In the genomic region with DNA sequence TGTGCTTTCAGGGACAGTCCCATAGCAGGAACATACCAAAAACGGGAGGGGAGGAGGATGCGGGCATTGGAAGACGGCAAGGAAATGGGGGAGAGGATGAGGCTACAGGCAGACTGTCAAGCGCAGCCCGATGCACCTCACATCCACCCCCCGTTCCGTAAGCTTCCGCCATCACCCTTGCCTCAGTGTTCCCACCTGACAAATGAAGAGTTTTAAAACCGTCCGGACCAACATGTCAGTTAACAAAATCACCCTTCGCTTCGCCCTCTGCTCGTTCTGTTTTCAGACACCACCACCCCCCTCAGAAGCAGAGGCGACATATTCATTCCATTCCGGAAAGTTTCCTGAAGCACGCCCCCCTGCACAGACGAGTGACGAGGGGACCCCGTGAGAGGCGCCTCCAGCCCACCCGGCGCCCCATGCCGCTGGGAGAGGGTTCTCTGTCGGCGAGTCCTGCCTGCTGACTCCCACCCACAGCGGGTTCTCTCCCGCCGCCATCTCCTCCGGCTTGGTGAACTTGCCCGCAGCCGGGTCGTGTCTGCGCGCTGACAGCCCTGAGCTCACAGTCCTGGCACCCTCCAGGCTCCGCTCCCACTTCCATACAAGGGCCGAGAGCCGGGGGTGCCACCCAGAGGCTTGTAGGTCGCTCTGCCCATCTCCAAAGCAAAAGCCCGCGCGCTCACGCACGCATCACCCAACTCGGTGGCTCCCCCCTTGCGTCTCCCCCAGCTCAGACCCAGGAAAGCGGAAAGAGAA, we compare ENCODE assay signal across 8 cellular contexts. TPM values are rescaled to one million over a fixed set of nuclear protein-coding genes. Genes with fewer than 3 reads are reported as not detected.
DNase-seq lines count a peak whose midpoint lies in the region; ATAC-seq, FAIRE-seq and TF ChIP-seq lines count a peak whose summit lies in the region.

No MANE protein-coding gene starts in this region.

- CTCF ChIA-PET in activated CD4-positive, alpha-beta memory T cell treated with anti-CD3 and anti-CD28 coated beads for 36 hours (lab: Charles Lee) = interaction anchor here (0.8 to 4.3 kb wide), 3 partner anchors 7 to 90 kb away, joined by 3 to 31 read pairs (median 17); no protein-coding TSS in a partner anchor

- H3K27ac ChIP-seq in sigmoid colon (peak overlapping the region; percentile 93 to 98 (median 95)), small intestine (ENCODE audit: low read depth in 1 of 2, low read length in 1 of 2) (no peak overlapping the region), osteoblast (ENCODE audit: low read depth, low read length) (no peak overlapping the region)

- no peak for TF ChIP-seq CTCF in sigmoid colon (IDR thresholded peaks at IDR 0.05)
- TF ChIP-seq CTCF in osteoblast (IDR thresholded peaks at IDR 0.05; ENCODE audit: extremely low read depth, low read depth, low read length) = no peak

- H3K4me3 ChIP-seq in H7 (ENCODE audit: insufficient read depth, low read depth, low read length) (peak overlapping the region; percentile 75), sigmoid colon (peak overlapping the region; percentile 55 to 80 (median 74)), small intestine (ENCODE audit: low read depth in 1 of 2, low read length in 2 of 2) (peak overlapping the region in 1 of 2 donors; percentile 62), osteoblast (ENCODE audit: insufficient read depth, low read length) (no peak overlapping the region)

- peak overlapping the region; percentile 73 for H3K27ac Mint-ChIP-seq in activated CD4-positive, alpha-beta memory T cell treated with anti-CD3 and anti-CD28 coated beads for 36 hours

- H3K36me3 ChIP-seq in H7 (replicated peaks; ENCODE audit: control insufficient read depth, insufficient read depth, low read length) = no peaks in the 10 kb centered on the region; the same call in 1 of the 2 replicates
- no peaks in the 10 kb centered on the region for H3K36me3 ChIP-seq in sigmoid colon
- H3K36me3 ChIP-seq in small intestine (ENCODE audit: control insufficient read depth in 2 of 2, insufficient read depth in 2 of 2, low read length in 2 of 2) = no peaks in the 10 kb centered on the region
- H3K36me3 ChIP-seq in osteoblast (ENCODE audit: insufficient read depth, low read length) = no peaks in the 10 kb centered on the region

- no peak overlapping the region for H2AFZ ChIP-seq in osteoblast (ENCODE audit: low read length)

- no peaks in the 10 kb centered on the region for H3K36me3 Mint-ChIP-seq in activated CD4-positive, alpha-beta memory T cell treated with anti-CD3 and anti-CD28 coated beads for 36 hours

- H3K4me1 Mint-ChIP-seq in activated CD4-positive, alpha-beta memory T cell treated with anti-CD3 and anti-CD28 coated beads for 36 hours (ENCODE audit: low read depth) = peaks cover 42% of the 10 kb centered on the region

- 4 to 9% methylated on average over 46 of the region's 46 CpGs for WGBS in sigmoid colon, 2 donors
- 5 to 10% (median 8%) methylated on average over 45 to 46 of the region's 46 CpGs for WGBS in small intestine, 3 donors

- H3K9me3 ChIP-seq in sigmoid colon = no peaks in the 10 kb centered on the region
- H3K9me3 ChIP-seq in small intestine (ENCODE audit: control insufficient read depth, low read depth) = no peaks in the 10 kb centered on the region
- H3K9me3 ChIP-seq in osteoblast (ENCODE audit: low read depth, low read length) = no peaks in the 10 kb centered on the region

- no peak overlapping the region for H3K4me2 ChIP-seq in osteoblast (ENCODE audit: insufficient read depth, low read length)

- peak overlapping the region; percentile 80 for H3K4me3 Mint-ChIP-seq in activated CD4-positive, alpha-beta memory T cell treated with anti-CD3 and anti-CD28 coated beads for 36 hours

- ATAC-seq in Right ventricle myocardium inferior (peak; percentile 61), GM21786 (IDR thresholded peaks at IDR 0.05; ENCODE audit: unreplicated experiment) (no peak)

- POLR2A ChIA-PET in activated CD4-positive, alpha-beta memory T cell treated with anti-CD3 and anti-CD28 coated beads for 36 hours (lab: Charles Lee) = interaction anchor here (0.7 to 3.0 kb wide), 4 partner anchors 8 to 30 kb away, joined by 3 to 12 read pairs (median 8); no protein-coding TSS in a partner anchor

- no peak for TF ChIP-seq EP300 in sigmoid colon (IDR thresholded peaks at IDR 0.05)

- peaks cover 9% of the 10 kb centered on the region for H3K27me3 Mint-ChIP-seq in activated CD4-positive, alpha-beta memory T cell treated with anti-CD3 and anti-CD28 coated beads for 36 hours

- peak; percentile 88 to 91 for TF ChIP-seq POLR2A in sigmoid colon (IDR thresholded peaks at IDR 0.05)

- peak; percentile 84 for DNase-seq in H7
- peak; percentile 70 for DNase-seq in activated CD4-positive, alpha-beta memory T cell treated with anti-CD3 and anti-CD28 coated beads for 36 hours
- DNase-seq in Right ventricle myocardium inferior (ENCODE audit: missing footprints) = peak; percentile 83
- peak; percentile 96 for DNase-seq in sigmoid colon
- no peak for DNase-seq in HCEC 1CT
- DNase-seq in small intestine = no peak
- DNase-seq in osteoblast (ENCODE audit: insufficient read length, low spot score, missing footprints) = no peak

- intact Hi-C loops in activated CD4-positive, alpha-beta memory T cell treated with anti-CD3 and anti-CD28 coated beads for 36 hours (cut with micrococcal nuclease) = no loop called here
- intact Hi-C loops in Right ventricle myocardium inferior (cut with DNase I) (loop anchor here (2.0 to 10.0 kb wide), 3 partner anchors 82 to 270 kb away; a partner anchor contains a TSS), sigmoid colon (cut with DNase I) (loop anchor here (2.0 to 5.0 kb wide), 2 partner anchors 80 to 167 kb away; no protein-coding TSS in a partner anchor)

- no peaks in the 10 kb centered on the region for H3K79me2 ChIP-seq in osteoblast (ENCODE audit: insufficient read depth, low read length)

- H3K9me3 Mint-ChIP-seq in activated CD4-positive, alpha-beta memory T cell treated with anti-CD3 and anti-CD28 coated beads for 36 hours = no peaks in the 10 kb centered on the region

- peaks cover 27% of the 10 kb centered on the region for H3K27me3 ChIP-seq in H7 (ENCODE audit: control insufficient read depth, insufficient read depth, low read length)
- no peaks in the 10 kb centered on the region for H3K27me3 ChIP-seq in sigmoid colon
- H3K27me3 ChIP-seq in small intestine (ENCODE audit: control insufficient read depth in 2 of 2, insufficient read depth in 2 of 2, low read length in 2 of 2) = peaks cover 9 to 26% of the 10 kb centered on the region in 2 donors
- H3K27me3 ChIP-seq in osteoblast (ENCODE audit: insufficient read depth, low read length) = peaks cover 66% of the 10 kb centered on the region

- FAIRE-seq in small intestine (lab: Jason Lieb, UNC) = no peak

- H3K4me1 ChIP-seq in sigmoid colon (peaks cover 0 to 73% (median 61%) of the 10 kb centered on the region in 4 donors), small intestine (ENCODE audit: control insufficient read depth in 2 of 2, insufficient read depth in 1 of 2, low read depth in 1 of 2, low read length in 1 of 2) (no peaks in the 10 kb centered on the region), osteoblast (ENCODE audit: insufficient read depth, low read length) (no peaks in the 10 kb centered on the region)

- no peaks in the 10 kb centered on the region for H4K20me1 ChIP-seq in osteoblast (ENCODE audit: insufficient read depth, low read length)

RNA-seq across cellular contexts. Expression of a gene that starts 1.5 kb away (rescaled TPM):
- 6.1 and 12.4 TPM in 2 replicates for total RNA-seq in H7 (2014; rRNA removed; shearing (Covaris generic))
- total RNA-seq in activated CD4-positive, alpha-beta memory T cell treated with anti-CD3 and anti-CD28 coated beads for 36 hours = 10 to 100 TPM; 24.6 to 30.3 TPM
- total RNA-seq in Right ventricle myocardium inferior = 41.7 TPM
- 10 to 100 TPM; 12.5 to 53.7 (median 19.0) TPM for total RNA-seq in sigmoid colon
- polyA plus RNA-seq in sigmoid colon = 1 to 10 TPM in 1 of 3 donors, under 1 TPM in 1, not detected in 1; under 0.01 to 4.4 TPM
- polyA plus RNA-seq in small intestine = 1 to 10 TPM in 2 of 3 donors, not detected in 1; 1.4 to 2.1 TPM
- total RNA-seq in osteoblast = under 0.01 and 0.36 TPM in 2 replicates

Comparison
In these comparisons a context has a peak if more than half of its experiments do, and no peak if none do; other contexts are left out.
1. DNase-seq: peak in H7 (single experiment), activated CD4-positive, alpha-beta memory T cell treated with anti-CD3 and anti-CD28 coated beads for 36 hours (single experiment), Right ventricle myocardium inferior (single experiment) and sigmoid colon (single experiment); none in HCEC 1CT (single experiment), small intestine (single experiment) and osteoblast (single experiment).
2. H3K27ac ChIP-seq: peak in sigmoid colon (4 of 4); none in small intestine (0 of 2) and osteoblast (single experiment).